In genomic region chr13:27120811-27121210, GRCh38 we compare ENCODE assay signal across 22 cellular contexts. TPM values are rescaled to one million over a fixed set of nuclear protein-coding genes. Genes with fewer than 3 reads are reported as not detected.
A peak's percentile ranks its signal among the peaks of the same experiment; 100 is the strongest.
DNase-seq lines count a peak whose midpoint lies in the region; ATAC-seq and TF ChIP-seq lines count a peak whose summit lies in the region.
"Had no signal": no experiment of that assay in that cellular context is flagged by ENCODE, and none has a peak within 500 bp of the region (broad histone marks: within the 10 kb centered on the region; RNA-seq: fewer than 3 reads in every experiment).

No MANE protein-coding gene starts in this region.

- H3K4me3 ChIP-seq in astrocyte of the spinal cord (ENCODE audit: low read depth, low read length): no peak overlapping the region
- H3K4me3 ChIP-seq: gastroesophageal sphincter had no signal

- H3K4me1 Mint-ChIP-seq in stimulated activated memory B cell treated with anti-CD40 and anti-IgM and Interleukin-4, amounts not matched to agents 10 μg/mL and 1 μg/mL and 100 μg/mL, for 72 hours: peaks cover 53% of the 10 kb centered on the region
- H3K4me1 Mint-ChIP-seq in activated CD4-positive, alpha-beta memory T cell treated with anti-CD3 and anti-CD28 coated beads for 36 hours (ENCODE audit: low read depth): peaks cover 54% of the 10 kb centered on the region
- H3K4me1 Mint-ChIP-seq: activated naive CD4-positive, alpha-beta T cell treated with anti-CD3 and anti-CD28 coated beads, Interleukin-2, amount 10 ng/mL, durations not matched to agents 7 days and 5 days had no signal

- H3K27ac Mint-ChIP-seq in stimulated activated memory B cell treated with anti-CD40 and anti-IgM and Interleukin-4, amounts not matched to agents 10 μg/mL and 1 μg/mL and 100 μg/mL, for 72 hours: peak overlapping the region; percentile 44
- no peak overlapping the region for H3K27ac Mint-ChIP-seq in activated CD4-positive, alpha-beta memory T cell treated with anti-CD3 and anti-CD28 coated beads for 36 hours
- H3K27ac Mint-ChIP-seq: activated B cell treated with CpG ODN at 0.5 μM for 24 hours; activated naive CD4-positive, alpha-beta T cell treated with anti-CD3 and anti-CD28 coated beads, Interleukin-2, amount 10 ng/mL, durations not matched to agents 7 days and 5 days; brain had no signal

- DNase-seq in HCEC 1CT (peak; percentile 15), astrocyte of the spinal cord (ENCODE audit: low read depth, low spot score) (peak; percentile 11), iris pigment epithelial cell (ENCODE audit: low read depth) (peak; percentile 37), nucleus accumbens (lab: John Stamatoyannopoulos, UW) (no peak)
- DNase-seq in activated CD4-positive, alpha-beta memory T cell treated with anti-CD3 and anti-CD28 coated beads for 36 hours: no peak
- DNase-seq: activated B cell treated with CpG ODN at 0.5 μM for 24 hours; activated CD8-positive, alpha-beta T cell treated with anti-CD3 and anti-CD28 coated beads for 36 hours; activated naive CD4-positive, alpha-beta T cell treated with anti-CD3 and anti-CD28 coated beads, Interleukin-2, amount 10 ng/mL, durations not matched to agents 7 days and 5 days; activated T-cell treated with anti-CD3 and anti-CD28 coated beads, Interleukin-2, amount 50 U/mL, for 1 hour; BE2C; cortex of kidney; NCI-H1694 treated with DMSO at 0.1 percent for 48 hours; NCI-H2227 treated with DMSO at 0.1 percent for 48 hours; NCI-H82; right cardiac atrium; stimulated activated naive CD8-positive, alpha-beta T cell treated with anti-CD3 and anti-CD28 coated beads, Interleukin-15, amount 100 ng/mL, for 72 hours; T-helper 2 cell; trophoblast cell had no signal

- H3K36me3 Mint-ChIP-seq in stimulated activated memory B cell treated with anti-CD40 and anti-IgM and Interleukin-4, amounts not matched to agents 10 μg/mL and 1 μg/mL and 100 μg/mL, for 72 hours: peaks cover 57% of the 10 kb centered on the region
- peaks cover 50% of the 10 kb centered on the region for H3K36me3 Mint-ChIP-seq in activated CD4-positive, alpha-beta memory T cell treated with anti-CD3 and anti-CD28 coated beads for 36 hours

- H3K27me3 Mint-ChIP-seq in stimulated activated memory B cell treated with anti-CD40 and anti-IgM and Interleukin-4, amounts not matched to agents 10 μg/mL and 1 μg/mL and 100 μg/mL, for 72 hours: no peaks in the 10 kb centered on the region
- H3K27me3 Mint-ChIP-seq in activated CD4-positive, alpha-beta memory T cell treated with anti-CD3 and anti-CD28 coated beads for 36 hours: no peaks in the 10 kb centered on the region
- H3K27me3 Mint-ChIP-seq: activated B cell treated with CpG ODN at 0.5 μM for 24 hours; activated CD8-positive, alpha-beta T cell treated with anti-CD3 and anti-CD28 coated beads for 36 hours; activated naive CD4-positive, alpha-beta T cell treated with anti-CD3 and anti-CD28 coated beads, Interleukin-2, amount 10 ng/mL, durations not matched to agents 7 days and 5 days; stimulated activated naive CD8-positive, alpha-beta T cell treated with anti-CD3 and anti-CD28 coated beads, Interleukin-15, amount 100 ng/mL, for 72 hours had no signal

- no peak for TF ChIP-seq CTCF in astrocyte of the spinal cord (IDR thresholded peaks at IDR 0.05; ENCODE audit: low read depth, low read length)

- CTCF ChIA-PET in activated CD4-positive, alpha-beta memory T cell treated with anti-CD3 and anti-CD28 coated beads for 36 hours (lab: Charles Lee): no interaction called here

- H3K9me3 Mint-ChIP-seq in stimulated activated memory B cell treated with anti-CD40 and anti-IgM and Interleukin-4, amounts not matched to agents 10 μg/mL and 1 μg/mL and 100 μg/mL, for 72 hours: peaks cover 6% of the 10 kb centered on the region
- peaks cover 26% of the 10 kb centered on the region for H3K9me3 Mint-ChIP-seq in activated CD4-positive, alpha-beta memory T cell treated with anti-CD3 and anti-CD28 coated beads for 36 hours

- no peak overlapping the region for H3K4me3 Mint-ChIP-seq in stimulated activated memory B cell treated with anti-CD40 and anti-IgM and Interleukin-4, amounts not matched to agents 10 μg/mL and 1 μg/mL and 100 μg/mL, for 72 hours
- no peak overlapping the region for H3K4me3 Mint-ChIP-seq in activated CD4-positive, alpha-beta memory T cell treated with anti-CD3 and anti-CD28 coated beads for 36 hours
- H3K4me3 Mint-ChIP-seq: activated B cell treated with CpG ODN at 0.5 μM for 24 hours; activated CD8-positive, alpha-beta T cell treated with anti-CD3 and anti-CD28 coated beads for 36 hours; activated naive CD4-positive, alpha-beta T cell treated with anti-CD3 and anti-CD28 coated beads, Interleukin-2, amount 10 ng/mL, durations not matched to agents 7 days and 5 days; brain; stimulated activated naive CD8-positive, alpha-beta T cell treated with anti-CD3 and anti-CD28 coated beads, Interleukin-15, amount 100 ng/mL, for 72 hours had no signal

- ATAC-seq in stimulated activated memory B cell treated with anti-CD40 and anti-IgM and Interleukin-4, amounts not matched to agents 10 μg/mL and 1 μg/mL and 100 μg/mL, for 72 hours: no peak
- ATAC-seq in HG03039 (IDR thresholded peaks at IDR 0.05; ENCODE audit: unreplicated experiment): no peak
- ATAC-seq: activated CD8-positive, alpha-beta T cell treated with anti-CD3 and anti-CD28 coated beads for 36 hours; gastroesophageal sphincter; right cardiac atrium; stimulated activated naive CD8-positive, alpha-beta T cell treated with anti-CD3 and anti-CD28 coated beads, Interleukin-15, amount 100 ng/mL, for 72 hours had no signal

- POLR2A ChIA-PET in activated CD4-positive, alpha-beta memory T cell treated with anti-CD3 and anti-CD28 coated beads for 36 hours (lab: Charles Lee): no interaction called here

- in situ Hi-C loops in astrocyte of the spinal cord (cut with HindIII; ENCODE audit: low sequenced_read_pairs): no loop called here

- intact Hi-C loops in activated CD4-positive, alpha-beta memory T cell treated with anti-CD3 and anti-CD28 coated beads for 36 hours (cut with micrococcal nuclease): no loop called here

RNA-seq across cellular contexts. Expression of gene USP12, which starts 50.8 kb away (rescaled TPM):
- 10 to 100 TPM; 39.4 to 40.6 TPM for total RNA-seq in activated CD4-positive, alpha-beta memory T cell treated with anti-CD3 and anti-CD28 coated beads for 36 hours

Comparison
In these comparisons a context has a peak if more than half of its experiments do, and no peak if none do; other contexts are left out.
1. DNase-seq: peak in HCEC 1CT (single experiment), astrocyte of the spinal cord (single experiment) and iris pigment epithelial cell (single experiment); none in nucleus accumbens (0 of 56) and activated CD4-positive, alpha-beta memory T cell treated with anti-CD3 and anti-CD28 coated beads for 36 hours (single experiment).